ENCODE assay signal across 1 cellular context in the genomic region with DNA sequence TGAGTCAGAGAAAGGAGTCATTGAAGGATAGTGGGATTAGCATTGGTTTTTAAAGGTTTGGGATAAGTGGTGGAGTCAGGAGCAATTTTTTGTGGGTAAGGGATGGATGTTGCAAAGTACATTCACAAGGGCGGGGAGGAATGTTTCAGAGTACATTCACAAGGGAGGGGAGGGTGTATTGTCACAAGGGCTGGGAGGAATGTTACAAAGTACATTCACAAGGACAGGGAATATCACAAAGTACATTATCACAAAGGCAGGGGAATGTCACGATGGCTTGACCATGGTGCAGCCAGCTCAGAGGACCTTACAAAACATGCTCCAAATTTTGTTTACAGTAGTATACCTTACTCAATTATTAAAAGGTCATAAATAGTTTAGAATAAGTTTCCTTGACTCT.
TF ChIP-seq lines count a peak whose summit lies in the region.

No MANE protein-coding gene starts in this region.

TF ChIP-seq in HepG2, 621 proteins besides CTCF, POLR2A, EP300 and RAD21 (continued from another document and continues in another):
- TF ChIP-seq POLR2AphosphoS2 (IDR thresholded peaks at IDR 0.05; ENCODE audit: low read depth, low read length) (no peak), ZNF614 (CRISPR knock-in tag; IDR thresholded peaks at IDR 0.05; ENCODE audit: borderline replicate concordance) (0 out of 2 replicates have a peak, but pooled peaks have one; percentile 35), MBD4 (IDR thresholded peaks at IDR 0.05; ENCODE audit: borderline replicate concordance, low read length) (no peak), MAFF (IDR thresholded peaks at IDR 0.05; ENCODE audit: low read depth, low read length) (no peak), MAZ (IDR thresholded peaks at IDR 0.05; ENCODE audit: borderline replicate concordance, low read depth, low read length) (peak; percentile 61; the same call in 1 of the 2 replicates), MAZ (CRISPR knock-in tag; IDR thresholded peaks at IDR 0.05; ENCODE audit: low read depth) (no peak), ZEB1 (IDR thresholded peaks at IDR 0.05; ENCODE audit: insufficient replicate concordance, low read depth) (no peak), ZNF737 (CRISPR knock-in tag; IDR thresholded peaks at IDR 0.05; ENCODE audit: borderline replicate concordance) (no peak), CREM (IDR thresholded peaks at IDR 0.05) (no peak), CREM (CRISPR knock-in tag; IDR thresholded peaks at IDR 0.05) (no peak), ZNF605 (CRISPR knock-in tag; IDR thresholded peaks at IDR 0.05) (no peak), ZBTB42 (CRISPR knock-in tag; IDR thresholded peaks at IDR 0.05) (no peak), SAP130 (CRISPR knock-in tag; IDR thresholded peaks at IDR 0.05; ENCODE audit: low read depth) (0 out of 2 replicates have a peak, but pooled peaks have one; percentile 13), IRX3 (CRISPR knock-in tag; IDR thresholded peaks at IDR 0.05; ENCODE audit: borderline replicate concordance, low read depth) (no peak), KMT2B (CRISPR knock-in tag; IDR thresholded peaks at IDR 0.05) (no peak), MTA1 (CRISPR knock-in tag; IDR thresholded peaks at IDR 0.05; ENCODE audit: borderline replicate concordance) (no peak), ATM (IDR thresholded peaks at IDR 0.05; ENCODE audit: borderline replicate concordance) (no peak), HNF4A (CRISPR knock-in tag; IDR thresholded peaks at IDR 0.05) (peak; percentile 58), HOXD1 (CRISPR knock-in tag; IDR thresholded peaks at IDR 0.05) (no peak), FLYWCH1 (CRISPR knock-in tag; IDR thresholded peaks at IDR 0.05) (no peak), PRMT3 (CRISPR knock-in tag; IDR thresholded peaks at IDR 0.05; ENCODE audit: borderline replicate concordance, low read depth) (no peak), ZZZ3 (CRISPR knock-in tag; IDR thresholded peaks at IDR 0.05; ENCODE audit: borderline replicate concordance) (no peak), TOE1 (CRISPR knock-in tag; IDR thresholded peaks at IDR 0.05) (no peak), ZFP90 (CRISPR knock-in tag; IDR thresholded peaks at IDR 0.05; ENCODE audit: borderline replicate concordance) (no peak), RXRB (CRISPR knock-in tag; IDR thresholded peaks at IDR 0.05; ENCODE audit: borderline replicate concordance) (peak; percentile 30; the same call in 1 of the 2 replicates)
- TF ChIP-seq, protein P1, sequence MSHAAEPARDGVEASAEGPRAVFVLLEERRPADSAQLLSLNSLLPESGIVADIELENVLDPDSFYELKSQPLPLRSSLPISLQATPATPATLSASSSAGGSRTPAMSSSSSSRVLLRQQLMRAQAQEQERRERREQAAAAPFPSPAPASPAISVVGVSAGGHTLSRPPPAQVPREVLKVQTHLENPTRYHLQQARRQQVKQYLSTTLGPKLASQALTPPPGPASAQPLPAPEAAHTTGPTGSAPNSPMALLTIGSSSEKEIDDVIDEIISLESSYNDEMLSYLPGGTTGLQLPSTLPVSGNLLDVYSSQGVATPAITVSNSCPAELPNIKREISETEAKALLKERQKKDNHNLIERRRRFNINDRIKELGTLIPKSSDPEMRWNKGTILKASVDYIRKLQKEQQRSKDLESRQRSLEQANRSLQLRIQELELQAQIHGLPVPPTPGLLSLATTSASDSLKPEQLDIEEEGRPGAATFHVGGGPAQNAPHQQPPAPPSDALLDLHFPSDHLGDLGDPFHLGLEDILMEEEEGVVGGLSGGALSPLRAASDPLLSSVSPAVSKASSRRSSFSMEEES (CRISPR knock-in tag; IDR thresholded peaks at IDR 0.05), result peak; percentile 56; the same call in 1 of the 2 replicates
- TF ChIP-seq, protein P2, sequence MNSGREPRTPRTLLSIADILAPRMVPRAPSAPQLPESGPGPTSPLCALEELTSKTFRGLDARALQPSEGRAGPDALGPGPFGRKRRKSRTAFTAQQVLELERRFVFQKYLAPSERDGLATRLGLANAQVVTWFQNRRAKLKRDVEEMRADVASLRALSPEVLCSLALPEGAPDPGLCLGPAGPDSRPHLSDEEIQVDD (CRISPR knock-in tag; IDR thresholded peaks at IDR 0.05; ENCODE audit: borderline replicate concordance), result no peak
- TF ChIP-seq, protein P3, sequence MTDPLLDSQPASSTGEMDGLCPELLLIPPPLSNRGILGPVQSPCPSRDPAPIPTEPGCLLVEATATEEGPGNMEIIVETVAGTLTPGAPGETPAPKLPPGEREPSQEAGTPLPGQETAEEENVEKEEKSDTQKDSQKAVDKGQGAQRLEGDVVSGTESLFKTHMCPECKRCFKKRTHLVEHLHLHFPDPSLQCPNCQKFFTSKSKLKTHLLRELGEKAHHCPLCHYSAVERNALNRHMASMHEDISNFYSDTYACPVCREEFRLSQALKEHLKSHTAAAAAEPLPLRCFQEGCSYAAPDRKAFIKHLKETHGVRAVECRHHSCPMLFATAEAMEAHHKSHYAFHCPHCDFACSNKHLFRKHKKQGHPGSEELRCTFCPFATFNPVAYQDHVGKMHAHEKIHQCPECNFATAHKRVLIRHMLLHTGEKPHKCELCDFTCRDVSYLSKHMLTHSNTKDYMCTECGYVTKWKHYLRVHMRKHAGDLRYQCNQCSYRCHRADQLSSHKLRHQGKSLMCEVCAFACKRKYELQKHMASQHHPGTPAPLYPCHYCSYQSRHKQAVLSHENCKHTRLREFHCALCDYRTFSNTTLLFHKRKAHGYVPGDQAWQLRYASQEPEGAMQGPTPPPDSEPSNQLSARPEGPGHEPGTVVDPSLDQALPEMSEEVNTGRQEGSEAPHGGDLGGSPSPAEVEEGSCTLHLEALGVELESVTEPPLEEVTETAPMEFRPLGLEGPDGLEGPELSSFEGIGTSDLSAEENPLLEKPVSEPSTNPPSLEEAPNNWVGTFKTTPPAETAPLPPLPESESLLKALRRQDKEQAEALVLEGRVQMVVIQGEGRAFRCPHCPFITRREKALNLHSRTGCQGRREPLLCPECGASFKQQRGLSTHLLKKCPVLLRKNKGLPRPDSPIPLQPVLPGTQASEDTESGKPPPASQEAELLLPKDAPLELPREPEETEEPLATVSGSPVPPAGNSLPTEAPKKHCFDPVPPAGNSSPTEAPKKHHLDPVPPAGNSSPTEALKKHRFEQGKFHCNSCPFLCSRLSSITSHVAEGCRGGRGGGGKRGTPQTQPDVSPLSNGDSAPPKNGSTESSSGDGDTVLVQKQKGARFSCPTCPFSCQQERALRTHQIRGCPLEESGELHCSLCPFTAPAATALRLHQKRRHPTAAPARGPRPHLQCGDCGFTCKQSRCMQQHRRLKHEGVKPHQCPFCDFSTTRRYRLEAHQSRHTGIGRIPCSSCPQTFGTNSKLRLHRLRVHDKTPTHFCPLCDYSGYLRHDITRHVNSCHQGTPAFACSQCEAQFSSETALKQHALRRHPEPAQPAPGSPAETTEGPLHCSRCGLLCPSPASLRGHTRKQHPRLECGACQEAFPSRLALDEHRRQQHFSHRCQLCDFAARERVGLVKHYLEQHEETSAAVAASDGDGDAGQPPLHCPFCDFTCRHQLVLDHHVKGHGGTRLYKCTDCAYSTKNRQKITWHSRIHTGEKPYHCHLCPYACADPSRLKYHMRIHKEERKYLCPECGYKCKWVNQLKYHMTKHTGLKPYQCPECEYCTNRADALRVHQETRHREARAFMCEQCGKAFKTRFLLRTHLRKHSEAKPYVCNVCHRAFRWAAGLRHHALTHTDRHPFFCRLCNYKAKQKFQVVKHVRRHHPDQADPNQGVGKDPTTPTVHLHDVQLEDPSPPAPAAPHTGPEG (CRISPR knock-in tag; IDR thresholded peaks at IDR 0.05), result no peak
- TF ChIP-seq, protein P4, sequence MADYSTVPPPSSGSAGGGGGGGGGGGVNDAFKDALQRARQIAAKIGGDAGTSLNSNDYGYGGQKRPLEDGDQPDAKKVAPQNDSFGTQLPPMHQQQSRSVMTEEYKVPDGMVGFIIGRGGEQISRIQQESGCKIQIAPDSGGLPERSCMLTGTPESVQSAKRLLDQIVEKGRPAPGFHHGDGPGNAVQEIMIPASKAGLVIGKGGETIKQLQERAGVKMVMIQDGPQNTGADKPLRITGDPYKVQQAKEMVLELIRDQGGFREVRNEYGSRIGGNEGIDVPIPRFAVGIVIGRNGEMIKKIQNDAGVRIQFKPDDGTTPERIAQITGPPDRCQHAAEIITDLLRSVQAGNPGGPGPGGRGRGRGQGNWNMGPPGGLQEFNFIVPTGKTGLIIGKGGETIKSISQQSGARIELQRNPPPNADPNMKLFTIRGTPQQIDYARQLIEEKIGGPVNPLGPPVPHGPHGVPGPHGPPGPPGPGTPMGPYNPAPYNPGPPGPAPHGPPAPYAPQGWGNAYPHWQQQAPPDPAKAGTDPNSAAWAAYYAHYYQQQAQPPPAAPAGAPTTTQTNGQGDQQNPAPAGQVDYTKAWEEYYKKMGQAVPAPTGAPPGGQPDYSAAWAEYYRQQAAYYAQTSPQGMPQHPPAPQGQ (CRISPR knock-in tag; IDR thresholded peaks at IDR 0.05; ENCODE audit: borderline replicate concordance), result no peak
- TF ChIP-seq, protein P5, sequence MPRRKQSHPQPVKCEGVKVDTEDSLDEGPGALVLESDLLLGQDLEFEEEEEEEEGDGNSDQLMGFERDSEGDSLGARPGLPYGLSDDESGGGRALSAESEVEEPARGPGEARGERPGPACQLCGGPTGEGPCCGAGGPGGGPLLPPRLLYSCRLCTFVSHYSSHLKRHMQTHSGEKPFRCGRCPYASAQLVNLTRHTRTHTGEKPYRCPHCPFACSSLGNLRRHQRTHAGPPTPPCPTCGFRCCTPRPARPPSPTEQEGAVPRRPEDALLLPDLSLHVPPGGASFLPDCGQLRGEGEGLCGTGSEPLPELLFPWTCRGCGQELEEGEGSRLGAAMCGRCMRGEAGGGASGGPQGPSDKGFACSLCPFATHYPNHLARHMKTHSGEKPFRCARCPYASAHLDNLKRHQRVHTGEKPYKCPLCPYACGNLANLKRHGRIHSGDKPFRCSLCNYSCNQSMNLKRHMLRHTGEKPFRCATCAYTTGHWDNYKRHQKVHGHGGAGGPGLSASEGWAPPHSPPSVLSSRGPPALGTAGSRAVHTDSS (CRISPR knock-in tag; conservative IDR thresholded peaks at IDR 0.05), result no peak
- TF ChIP-seq, protein P6, sequence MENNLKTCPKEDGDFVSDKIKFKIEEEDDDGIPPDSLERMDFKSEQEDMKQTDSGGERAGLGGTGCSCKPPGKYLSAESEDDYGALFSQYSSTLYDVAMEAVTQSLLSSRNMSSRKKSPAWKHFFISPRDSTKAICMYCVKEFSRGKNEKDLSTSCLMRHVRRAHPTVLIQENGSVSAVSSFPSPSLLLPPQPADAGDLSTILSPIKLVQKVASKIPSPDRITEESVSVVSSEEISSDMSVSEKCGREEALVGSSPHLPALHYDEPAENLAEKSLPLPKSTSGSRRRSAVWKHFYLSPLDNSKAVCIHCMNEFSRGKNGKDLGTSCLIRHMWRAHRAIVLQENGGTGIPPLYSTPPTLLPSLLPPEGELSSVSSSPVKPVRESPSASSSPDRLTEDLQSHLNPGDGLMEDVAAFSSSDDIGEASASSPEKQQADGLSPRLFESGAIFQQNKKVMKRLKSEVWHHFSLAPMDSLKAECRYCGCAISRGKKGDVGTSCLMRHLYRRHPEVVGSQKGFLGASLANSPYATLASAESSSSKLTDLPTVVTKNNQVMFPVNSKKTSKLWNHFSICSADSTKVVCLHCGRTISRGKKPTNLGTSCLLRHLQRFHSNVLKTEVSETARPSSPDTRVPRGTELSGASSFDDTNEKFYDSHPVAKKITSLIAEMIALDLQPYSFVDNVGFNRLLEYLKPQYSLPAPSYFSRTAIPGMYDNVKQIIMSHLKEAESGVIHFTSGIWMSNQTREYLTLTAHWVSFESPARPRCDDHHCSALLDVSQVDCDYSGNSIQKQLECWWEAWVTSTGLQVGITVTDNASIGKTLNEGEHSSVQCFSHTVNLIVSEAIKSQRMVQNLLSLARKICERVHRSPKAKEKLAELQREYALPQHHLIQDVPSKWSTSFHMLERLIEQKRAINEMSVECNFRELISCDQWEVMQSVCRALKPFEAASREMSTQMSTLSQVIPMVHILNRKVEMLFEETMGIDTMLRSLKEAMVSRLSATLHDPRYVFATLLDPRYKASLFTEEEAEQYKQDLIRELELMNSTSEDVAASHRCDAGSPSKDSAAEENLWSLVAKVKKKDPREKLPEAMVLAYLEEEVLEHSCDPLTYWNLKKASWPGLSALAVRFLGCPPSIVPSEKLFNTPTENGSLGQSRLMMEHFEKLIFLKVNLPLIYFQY (CRISPR knock-in tag; IDR thresholded peaks at IDR 0.05; ENCODE audit: borderline replicate concordance), result no peak
- TF ChIP-seq, protein P7, sequence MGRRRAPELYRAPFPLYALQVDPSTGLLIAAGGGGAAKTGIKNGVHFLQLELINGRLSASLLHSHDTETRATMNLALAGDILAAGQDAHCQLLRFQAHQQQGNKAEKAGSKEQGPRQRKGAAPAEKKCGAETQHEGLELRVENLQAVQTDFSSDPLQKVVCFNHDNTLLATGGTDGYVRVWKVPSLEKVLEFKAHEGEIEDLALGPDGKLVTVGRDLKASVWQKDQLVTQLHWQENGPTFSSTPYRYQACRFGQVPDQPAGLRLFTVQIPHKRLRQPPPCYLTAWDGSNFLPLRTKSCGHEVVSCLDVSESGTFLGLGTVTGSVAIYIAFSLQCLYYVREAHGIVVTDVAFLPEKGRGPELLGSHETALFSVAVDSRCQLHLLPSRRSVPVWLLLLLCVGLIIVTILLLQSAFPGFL (CRISPR knock-in tag; IDR thresholded peaks at IDR 0.05), result no peak
- TF ChIP-seq, protein P8, sequence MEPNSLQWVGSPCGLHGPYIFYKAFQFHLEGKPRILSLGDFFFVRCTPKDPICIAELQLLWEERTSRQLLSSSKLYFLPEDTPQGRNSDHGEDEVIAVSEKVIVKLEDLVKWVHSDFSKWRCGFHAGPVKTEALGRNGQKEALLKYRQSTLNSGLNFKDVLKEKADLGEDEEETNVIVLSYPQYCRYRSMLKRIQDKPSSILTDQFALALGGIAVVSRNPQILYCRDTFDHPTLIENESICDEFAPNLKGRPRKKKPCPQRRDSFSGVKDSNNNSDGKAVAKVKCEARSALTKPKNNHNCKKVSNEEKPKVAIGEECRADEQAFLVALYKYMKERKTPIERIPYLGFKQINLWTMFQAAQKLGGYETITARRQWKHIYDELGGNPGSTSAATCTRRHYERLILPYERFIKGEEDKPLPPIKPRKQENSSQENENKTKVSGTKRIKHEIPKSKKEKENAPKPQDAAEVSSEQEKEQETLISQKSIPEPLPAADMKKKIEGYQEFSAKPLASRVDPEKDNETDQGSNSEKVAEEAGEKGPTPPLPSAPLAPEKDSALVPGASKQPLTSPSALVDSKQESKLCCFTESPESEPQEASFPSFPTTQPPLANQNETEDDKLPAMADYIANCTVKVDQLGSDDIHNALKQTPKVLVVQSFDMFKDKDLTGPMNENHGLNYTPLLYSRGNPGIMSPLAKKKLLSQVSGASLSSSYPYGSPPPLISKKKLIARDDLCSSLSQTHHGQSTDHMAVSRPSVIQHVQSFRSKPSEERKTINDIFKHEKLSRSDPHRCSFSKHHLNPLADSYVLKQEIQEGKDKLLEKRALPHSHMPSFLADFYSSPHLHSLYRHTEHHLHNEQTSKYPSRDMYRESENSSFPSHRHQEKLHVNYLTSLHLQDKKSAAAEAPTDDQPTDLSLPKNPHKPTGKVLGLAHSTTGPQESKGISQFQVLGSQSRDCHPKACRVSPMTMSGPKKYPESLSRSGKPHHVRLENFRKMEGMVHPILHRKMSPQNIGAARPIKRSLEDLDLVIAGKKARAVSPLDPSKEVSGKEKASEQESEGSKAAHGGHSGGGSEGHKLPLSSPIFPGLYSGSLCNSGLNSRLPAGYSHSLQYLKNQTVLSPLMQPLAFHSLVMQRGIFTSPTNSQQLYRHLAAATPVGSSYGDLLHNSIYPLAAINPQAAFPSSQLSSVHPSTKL (CRISPR knock-in tag; IDR thresholded peaks at IDR 0.05), result peak; percentile 73
- TF ChIP-seq, protein P9, sequence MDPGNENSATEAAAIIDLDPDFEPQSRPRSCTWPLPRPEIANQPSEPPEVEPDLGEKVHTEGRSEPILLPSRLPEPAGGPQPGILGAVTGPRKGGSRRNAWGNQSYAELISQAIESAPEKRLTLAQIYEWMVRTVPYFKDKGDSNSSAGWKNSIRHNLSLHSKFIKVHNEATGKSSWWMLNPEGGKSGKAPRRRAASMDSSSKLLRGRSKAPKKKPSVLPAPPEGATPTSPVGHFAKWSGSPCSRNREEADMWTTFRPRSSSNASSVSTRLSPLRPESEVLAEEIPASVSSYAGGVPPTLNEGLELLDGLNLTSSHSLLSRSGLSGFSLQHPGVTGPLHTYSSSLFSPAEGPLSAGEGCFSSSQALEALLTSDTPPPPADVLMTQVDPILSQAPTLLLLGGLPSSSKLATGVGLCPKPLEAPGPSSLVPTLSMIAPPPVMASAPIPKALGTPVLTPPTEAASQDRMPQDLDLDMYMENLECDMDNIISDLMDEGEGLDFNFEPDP (CRISPR knock-in tag; conservative IDR thresholded peaks at IDR 0.05), result no peak
